In the genomic region with DNA sequence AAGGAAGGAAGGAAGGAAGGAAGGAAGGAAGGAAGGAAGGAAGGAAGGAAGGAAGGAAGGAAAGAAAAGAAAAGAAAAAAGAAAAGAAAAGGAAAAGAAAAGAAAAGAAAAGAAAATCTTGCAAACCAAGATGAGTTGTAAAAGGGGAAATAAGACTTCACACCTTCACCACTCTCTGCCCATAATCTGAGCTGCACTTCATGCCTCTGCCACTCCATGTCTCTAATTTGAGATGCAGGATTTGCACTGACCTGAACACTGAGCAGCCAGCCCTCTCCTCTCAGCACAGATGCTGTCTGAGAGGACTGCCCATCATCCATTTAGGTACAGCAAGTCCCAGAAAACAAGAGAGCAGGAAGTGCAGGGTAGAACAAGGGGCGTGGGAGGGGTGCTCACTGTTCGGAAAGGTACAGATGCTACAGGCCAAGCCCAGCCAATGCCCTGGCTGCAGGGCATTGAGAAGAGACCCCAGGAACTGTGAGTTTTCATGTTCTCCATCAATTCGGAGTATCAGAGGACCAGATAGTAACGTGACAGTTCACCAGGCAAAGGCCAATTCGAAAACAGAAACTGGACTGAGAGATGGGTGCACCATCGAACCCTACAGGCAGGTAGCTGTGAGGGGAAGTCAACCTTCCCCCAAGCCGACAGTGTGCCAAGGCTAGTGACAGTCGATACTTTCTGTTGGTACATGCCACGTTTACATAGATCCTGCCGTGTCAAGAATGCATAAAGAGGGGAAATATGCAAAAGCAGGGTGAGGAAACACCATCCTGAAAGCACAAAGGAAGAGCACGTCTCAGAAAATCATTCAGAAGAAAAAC, we compare ENCODE assay signal across 10 cellular contexts.
A peak's percentile ranks its signal among the peaks of the same experiment; 100 is the strongest.
DNase-seq lines count a peak whose midpoint lies in the region; ATAC-seq and TF ChIP-seq lines count a peak whose summit lies in the region.
"Had no signal": no experiment of that assay in that cellular context is flagged by ENCODE, and none has a peak within 500 bp of the region (broad histone marks: within the 10 kb centered on the region; RNA-seq: fewer than 3 reads in every experiment).

No MANE protein-coding gene starts in this region.

- H3K4me1 Mint-ChIP-seq in Calu3 (ENCODE audit: low read depth, unreplicated experiment), result no peaks in the 10 kb centered on the region

- H3K36me3 ChIP-seq in MG63, result no peaks in the 10 kb centered on the region
- H3K36me3 ChIP-seq in adrenal gland (replicated peaks in 1 of 2), result no peaks in the 10 kb centered on the region

- H3K36me3 Mint-ChIP-seq in Calu3 (ENCODE audit: insufficient read depth, unreplicated experiment), result no peaks in the 10 kb centered on the region

- CTCF ChIA-PET in Calu3 (lab: Charles Lee), result no interaction called here

- 51 to 64% (median 56%) methylated on average over 11 of the region's 11 CpGs for WGBS in adrenal gland, 4 donors

- H3K27ac Mint-ChIP-seq in Calu3 (ENCODE audit: unreplicated experiment), result no peak overlapping the region

- no TSS peak for BruUV-seq in Calu3 (replicated peaks; lab: Mats Ljungman, UMichigan)

- no peaks in the 10 kb centered on the region for H3K27me3 Mint-ChIP-seq in Calu3 (ENCODE audit: unreplicated experiment)

- H3K9me3 ChIP-seq in MG63, result no peaks in the 10 kb centered on the region
- H3K9me3 ChIP-seq in adrenal gland (replicated peaks in 1 of 3), result no peaks in the 10 kb centered on the region

- DNase-seq in posterior vena cava (ENCODE audit: low spot score), result peak; percentile 36
- no peak for DNase-seq in MG63
- DNase-seq in adrenal gland, result no peak
- no peak for DNase-seq in Calu3
- DNase-seq: NCI-H2171 treated with DMSO at 0.1 percent for 48 hours had no signal

- TF ChIP-seq POLR2A in adrenal gland (IDR thresholded peaks at IDR 0.05), result no peak

- peaks cover 0 to 7% of the 10 kb centered on the region in 2 donors for H3K4me1 ChIP-seq in adrenal gland (replicated peaks in 1 of 2)

- H3K9me3 Mint-ChIP-seq in Calu3 (ENCODE audit: low read depth, unreplicated experiment), result no peaks in the 10 kb centered on the region

- intact Hi-C loops in posterior vena cava (cut with DNase I), result no loop called here
- intact Hi-C loops in adrenal gland (cut with DNase I), result no loop called here
- intact Hi-C loops in Calu3 (cut with micrococcal nuclease; ENCODE audit: unreplicated experiment), result no loop called here

- peak overlapping the region in 1 of 5 donors; percentile 25 for H3K27ac ChIP-seq in adrenal gland
- H3K27ac ChIP-seq: HL-60, SK-N-MC had no signal

- H3K4me3 Mint-ChIP-seq in Calu3 (ENCODE audit: low read depth, unreplicated experiment), result no peak overlapping the region

- ATAC-seq in GM18868 (IDR thresholded peaks at IDR 0.05; ENCODE audit: unreplicated experiment), result peak; percentile 43
- ATAC-seq in GM21723 (IDR thresholded peaks at IDR 0.05; ENCODE audit: unreplicated experiment), result peak; percentile 48
- ATAC-seq in HG03460 (IDR thresholded peaks at IDR 0.05; ENCODE audit: unreplicated experiment), result peak; percentile 42

- H3K27me3 ChIP-seq in MG63 (no peaks in the 10 kb centered on the region), adrenal gland (no peaks in the 10 kb centered on the region)

- TF ChIP-seq CTCF in adrenal gland (IDR thresholded peaks at IDR 0.05), result no peak
- TF ChIP-seq CTCF in Calu3 (IDR thresholded peaks at IDR 0.05; ENCODE audit: unreplicated experiment), result no peak

- H3K4me3 ChIP-seq in MG63, result no peak overlapping the region
- no peak overlapping the region for H3K4me3 ChIP-seq in adrenal gland
- H3K4me3 ChIP-seq: SK-N-MC had no signal
